Comparison of ENCODE assay signal across 12 cellular contexts in the genomic region with DNA sequence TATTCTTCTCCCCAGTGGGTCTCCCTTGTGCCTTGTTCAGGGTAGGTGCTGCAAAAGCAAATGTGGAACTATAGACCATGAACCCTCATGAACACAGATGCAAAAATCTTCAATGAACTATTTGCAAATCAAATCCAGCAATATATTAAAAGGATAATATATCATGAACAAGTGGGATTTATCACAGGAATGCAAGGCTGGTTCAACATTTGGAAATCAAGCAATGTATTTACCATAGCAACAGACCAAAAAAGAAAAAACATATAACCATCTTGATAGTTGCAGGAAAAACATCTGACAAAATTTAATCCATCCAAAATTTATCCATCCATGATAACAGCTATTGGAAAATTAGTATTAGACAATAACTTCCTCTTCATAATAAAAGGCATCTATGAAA. TPM values are rescaled to one million over a fixed set of nuclear protein-coding genes. Genes with fewer than 3 reads are reported as not detected.
"Had no signal": no experiment of that assay in that cellular context is flagged by ENCODE, and none has a peak within 500 bp of the region (broad histone marks: within the 10 kb centered on the region; RNA-seq: fewer than 3 reads in every experiment).

No MANE protein-coding gene starts in this region.

- H3K27ac Mint-ChIP-seq: GM23338, H9, HFFc6 had no signal

- H3K36me3 ChIP-seq: HAP-1 had no signal

- H3K4me3 ChIP-seq: GM23248, GM23338, HAP-1 had no signal

- FAIRE-seq: H1, H54 had no signal

- H3K4me1 Mint-ChIP-seq: GM23338, H9 had no signal

- DNase-seq: GM23248, GOT3, H7, H9, HCEC 1CT, HFFc6 had no signal

- H2AFZ ChIP-seq: GM23248, GM23338 had no signal

- H3K27ac ChIP-seq: GM23248 had no signal

- H3K4me3 Mint-ChIP-seq: GM23338, H9, HFFc6 had no signal

- H3K4me2 ChIP-seq: GM23338 had no signal

- ATAC-seq: GM23338, HCT116 had no signal

- H3K4me1 ChIP-seq: HAP-1 had no signal

- H3K9ac ChIP-seq: GM23248 had no signal

RNA-seq across cellular contexts. Expression of gene MRGPRG, which starts 42.1 kb away (rescaled TPM):
- total RNA-seq: GM23248, GM23338, H1, H4, H7, H9, HFFc6 had no signal
- polyA plus RNA-seq: GM23248, GM23338, H1 had no signal

RNA-seq across cellular contexts. Expression of gene MRGPRE, which starts 55.7 kb away (rescaled TPM):
- total RNA-seq: GM23248, GM23338, H1, H4, H7, H9, HFFc6 had no signal
- polyA plus RNA-seq: GM23248, GM23338, H1 had no signal
